In the genomic region with DNA sequence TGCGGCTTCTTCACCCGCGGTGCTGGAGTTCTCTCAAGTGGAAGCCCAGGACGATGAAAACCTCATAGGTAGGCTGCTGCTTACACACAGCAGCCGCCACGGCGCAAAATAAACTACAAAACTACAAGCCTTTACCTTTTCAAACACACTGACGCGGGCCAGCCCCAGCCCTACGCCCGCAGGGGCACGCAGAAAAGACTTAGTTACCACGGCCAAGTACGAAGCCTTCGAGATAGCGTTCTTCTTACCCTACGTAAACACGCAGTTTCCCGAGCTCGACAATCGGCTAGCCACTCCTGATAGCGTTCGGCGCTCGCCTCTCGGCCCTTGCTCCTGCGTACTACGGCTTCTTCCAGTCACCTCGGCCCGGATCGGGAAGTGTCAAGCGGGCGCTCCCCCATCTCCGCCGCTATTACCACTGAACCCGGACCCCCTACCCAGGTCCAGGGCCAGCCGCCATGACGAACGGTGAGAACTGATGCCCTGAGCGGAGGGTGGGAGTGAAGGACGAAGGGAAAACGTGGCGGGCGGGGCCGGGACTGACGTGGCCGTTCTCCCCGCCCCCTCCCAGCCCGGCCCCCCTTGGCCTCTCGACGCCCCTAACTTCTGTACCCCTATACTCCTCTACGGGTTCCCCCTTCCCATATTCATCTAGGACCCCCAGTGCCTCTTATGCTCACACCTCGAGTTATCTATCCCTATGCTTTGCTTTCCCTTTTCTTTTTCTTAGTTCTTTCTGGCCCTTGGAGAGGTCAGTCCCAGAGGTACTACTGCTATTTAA, we compare ENCODE assay signal across 8 cellular contexts. TPM values are rescaled to one million over a fixed set of nuclear protein-coding genes. Genes with fewer than 3 reads are reported as not detected.
DNase-seq lines count a peak whose midpoint lies in the region; ATAC-seq and TF ChIP-seq lines count a peak whose summit lies in the region.

Gene TMEM167B (plus strand): TSS at position 350 of the 781 bp plus-strand sequence. CDS start 109 bp downstream, at position 459.

- peak within 1 kb of the TSS; percentile 98 for H3K27ac ChIP-seq in IMR-90 (ENCODE audit: insufficient read depth, low read length)
- H3K27ac ChIP-seq in OCI-LY7 (ENCODE audit: low read depth, low read length, poor library complexity, severe bottlenecking): peak within 1 kb of the TSS; percentile 78

- TF ChIP-seq RAD21 in IMR-90 (IDR thresholded peaks at IDR 0.05; ENCODE audit: low read length): no peak

- TF ChIP-seq CTCF in IMR-90 (conservative IDR thresholded peaks at IDR 0.05; ENCODE audit: low read depth, low read length) (no peak), OCI-LY7 (conservative IDR thresholded peaks at IDR 0.05; ENCODE audit: low read length) (no peak)

- no peaks in the 10 kb centered on the region for H4K20me1 ChIP-seq in IMR-90 (ENCODE audit: insufficient read depth, low read length)
- no peaks in the 10 kb centered on the region for H4K20me1 ChIP-seq in OCI-LY7 (ENCODE audit: insufficient read depth, low read length)

- H3K9me2 ChIP-seq in OCI-LY7 (ENCODE audit: insufficient read depth, low read length): no peaks in the 10 kb centered on the region

- H4K5ac ChIP-seq in IMR-90 (ENCODE audit: low read depth, low read length): peak within 1 kb of the TSS; percentile 95

- H3K56ac ChIP-seq in IMR-90 (ENCODE audit: extremely low read depth, insufficient read depth, low read length): peak within 1 kb of the TSS; percentile 94

- peak within 1 kb of the TSS; percentile 87 for H3K4me3 ChIP-seq in IMR-90 (ENCODE audit: insufficient read depth, low read depth, low read length)
- peak within 1 kb of the TSS; percentile 90 for H3K4me3 ChIP-seq in OCI-LY7 (ENCODE audit: low read depth, low read length, poor library complexity, severe bottlenecking)
- peak within 1 kb of the TSS; percentile 72 for H3K4me3 ChIP-seq in mononuclear cell (ENCODE audit: low read length)

- POLR2A ChIA-PET in IMR-90 (lab: Charles Lee; ENCODE audit: unreplicated experiment) (interaction anchor here (1.2 kb wide), 1 partner anchor 15 kb away, joined by 3 read pairs; the partner anchor contains the start of gene TAF13), OCI-LY7 (lab: Charles Lee) (interaction anchor here (0.5 to 2.8 kb wide), 11 partner anchors 9 to 1242 kb away, joined by 3 to 34 read pairs (median 4); partner anchors contain the start of genes ATXN7L2 and WDR47)

- TF ChIP-seq POLR2A in IMR-90 (IDR thresholded peaks at IDR 0.05; ENCODE audit: low read depth, low read length): peak; percentile 89

- intact Hi-C loops in IMR-90 (cut with micrococcal nuclease): no loop called here
- intact Hi-C loops in OCI-LY7 (cut with micrococcal nuclease; ENCODE audit: unreplicated experiment): loop anchor here (1.0 to 2.0 kb wide), 2 partner anchors 10 to 48 kb away; partner anchors contain the start of gene WDR47

- peak within 1 kb of the TSS; percentile 90 for H2AK5ac ChIP-seq in IMR-90 (ENCODE audit: low read depth, low read length)

- in situ Hi-C loops in IMR-90 (cut with MboI; ENCODE audit: low sequenced_read_pairs): no loop called here

- peak within 1 kb of the TSS; percentile 96 for H2BK5ac ChIP-seq in IMR-90 (ENCODE audit: low read depth, low read length, poor library complexity, severe bottlenecking)

- no peaks in the 10 kb centered on the region for H3K9me3 ChIP-seq in IMR-90 (ENCODE audit: control insufficient read depth, insufficient read depth, low read length)
- no peaks in the 10 kb centered on the region for H3K9me3 ChIP-seq in OCI-LY7 (ENCODE audit: low read length)
- no peaks in the 10 kb centered on the region for H3K9me3 ChIP-seq in mononuclear cell (ENCODE audit: low read depth, low read length)

- peak; percentile 93 for ATAC-seq in GM21528 (IDR thresholded peaks at IDR 0.05; ENCODE audit: low FRiP score, unreplicated experiment)
- ATAC-seq in IMR-90 (ENCODE audit: low read depth): peak; percentile 92

- H3K14ac ChIP-seq in IMR-90 (replicated peaks; ENCODE audit: low read depth, low read length): peak within 1 kb of the TSS; percentile 94

- H3K36me3 ChIP-seq in IMR-90 (ENCODE audit: control insufficient read depth, insufficient read depth, low read length) (peaks cover 3% of the 10 kb centered on the region; the same call in 1 of the 2 replicates), OCI-LY7 (ENCODE audit: insufficient read depth, low read length) (peaks cover 27% of the 10 kb centered on the region)

- H2BK120ac ChIP-seq in IMR-90 (ENCODE audit: low read depth, low read length): peak within 1 kb of the TSS; percentile 87

- peak within 1 kb of the TSS; percentile 75 for H3K23ac ChIP-seq in IMR-90 (ENCODE audit: low read depth, low read length)

- 0 out of 2 replicates have a peak within 1 kb of the TSS, but pooled peaks have one; percentile 15 for H2BK20ac ChIP-seq in IMR-90 (ENCODE audit: low read depth, low read length)

- peak; percentile 97 for DNase-seq in DMS 273 (lab: John Stamatoyannopoulos, UW; ENCODE audit: unreplicated experiment)
- DNase-seq in IMR-90: peak; percentile 97
- DNase-seq in OCI-LY7 (ENCODE audit: low spot score): peak; percentile 94
- peak; percentile 77 for DNase-seq in activated T-cell treated with anti-CD3 and anti-CD28 coated beads for 1 hour (ENCODE audit: low read depth)
- peak; percentile 62 for DNase-seq in epidermal melanocyte (ENCODE audit: insufficient read length, low spot score)
- peak; percentile 73 to 81 for DNase-seq in stimulated activated CD8-positive, alpha-beta memory T cell treated with anti-CD3 and anti-CD28 coated beads, Interleukin-2, amount 100 ng/mL, for 48 hours (ENCODE audit: low read depth in 2 of 2)

- peak within 1 kb of the TSS; percentile 93 for H4K91ac ChIP-seq in IMR-90 (ENCODE audit: insufficient read depth, low read depth, low read length)

- H3K4me1 ChIP-seq in IMR-90 (ENCODE audit: control insufficient read depth, insufficient read depth, low read length): peaks cover 8% of the 10 kb centered on the region; the same call in 1 of the 2 replicates
- peaks cover 19% of the 10 kb centered on the region for H3K4me1 ChIP-seq in OCI-LY7 (ENCODE audit: insufficient read depth, low read length, poor library complexity, severe bottlenecking)
- peaks cover 36% of the 10 kb centered on the region for H3K4me1 ChIP-seq in mononuclear cell (ENCODE audit: insufficient read depth, low read length)

- CTCF ChIA-PET in IMR-90 (lab: Yijun Ruan, JAX) (interaction anchor here (1.7 kb wide), 2 partner anchors 10 to 22 kb away, joined by 4 to 6 read pairs; a partner anchor contains a TSS), OCI-LY7 (lab: Charles Lee; ENCODE audit: unreplicated experiment) (no interaction called here)

- TSS peak; percentile 52 for BruUV-seq in IMR-90 (replicated peaks; lab: Mats Ljungman, UMichigan)
- BruUV-seq in OCI-LY7 (replicated peaks; lab: Mats Ljungman, UMichigan): no TSS peak

- H3K27me3 ChIP-seq in IMR-90 (ENCODE audit: control insufficient read depth, insufficient read depth, low read length) (no peaks in the 10 kb centered on the region), mononuclear cell (ENCODE audit: insufficient read depth, low read length) (no peaks in the 10 kb centered on the region)

- no peaks in the 10 kb centered on the region for H3K9me1 ChIP-seq in IMR-90 (ENCODE audit: insufficient read depth, low read length)

- peak within 1 kb of the TSS; percentile 47 to 90 for H4K8ac ChIP-seq in IMR-90 (ENCODE audit: low read depth in 2 of 2, low read length in 2 of 2)

- H3K18ac ChIP-seq in IMR-90 (ENCODE audit: low read depth, low read length): peak within 1 kb of the TSS; percentile 95

- peak within 1 kb of the TSS; percentile 96 for H3K4ac ChIP-seq in IMR-90 (ENCODE audit: low read depth, low read length)

- H3K79me2 ChIP-seq in OCI-LY7 (ENCODE audit: insufficient read depth, low read depth, low read length): peaks cover 26% of the 10 kb centered on the region; the same call in 1 of the 2 replicates

- H2AFZ ChIP-seq in IMR-90 (replicated peaks; ENCODE audit: low read length, poor library complexity) (peak within 1 kb of the TSS; percentile 97), OCI-LY7 (ENCODE audit: low read length) (peak within 1 kb of the TSS; percentile 85)

- H3K4me2 ChIP-seq in IMR-90 (ENCODE audit: low read depth, low read length) (peak within 1 kb of the TSS; percentile 95), OCI-LY7 (ENCODE audit: low read length) (peak within 1 kb of the TSS; percentile 77)

- WGBS in IMR-90 (ENCODE audit: extremely low coverage in 2 of 2, insufficient read length in 1 of 2), 2 experiments: 0% methylated on average over 18 of the region's 53 CpGs; no CpG with 5 or more reads in 1 of the 2 experiments

- dilution Hi-C loops in IMR-90 (cut with HindIII; ENCODE audit: low sequenced_read_pairs, unreplicated experiment): no loop called here

- H3K9ac ChIP-seq in IMR-90 (ENCODE audit: low read depth, low read length): peak within 1 kb of the TSS; percentile 94

- peak within 1 kb of the TSS; percentile 73; the same call in 2 of the 3 replicates for H2BK15ac ChIP-seq in IMR-90 (ENCODE audit: low read depth, low read length)

- peaks cover 20 to 45% of the 10 kb centered on the region in 2 experiments for H3K79me1 ChIP-seq in IMR-90 (ENCODE audit: low read depth in 1 of 2, low read length in 2 of 2)

- H2AK9ac ChIP-seq in IMR-90 (replicated peaks; ENCODE audit: low read depth, low read length, poor library complexity): peak within 1 kb of the TSS; percentile 90

TF ChIP-seq in IMR-90, 13 proteins besides CTCF, POLR2A, EP300 and RAD21 (continues in another document):
- TF ChIP-seq SMC3 (IDR thresholded peaks at IDR 0.05; ENCODE audit: low read depth, low read length): no peak
- TF ChIP-seq MAZ (IDR thresholded peaks at IDR 0.05; ENCODE audit: borderline replicate concordance, low read depth, low read length): peak; percentile 45; the same call in 1 of the 2 replicates
- TF ChIP-seq NFE2L2 (IDR thresholded peaks at IDR 0.05; ENCODE audit: low read depth, low read length): no peak
- peak; percentile 45; the same call in 1 of the 2 replicates for TF ChIP-seq BHLHE40 (IDR thresholded peaks at IDR 0.05; ENCODE audit: low read depth, low read length)
- no peak for TF ChIP-seq ELK1 (IDR thresholded peaks at IDR 0.05; ENCODE audit: borderline replicate concordance, low read depth, low read length)
- no peak for TF ChIP-seq RFX5 (IDR thresholded peaks at IDR 0.05; ENCODE audit: low read depth, low read length)

RNA-seq across cellular contexts. Expression of gene TMEM167B, which starts in this region (rescaled TPM):
- total RNA-seq in IMR-90 (2012; rRNA removed) (27.5 and 32.1 TPM in 2 replicates), OCI-LY7 (2022) (21.0 and 21.2 TPM in 2 replicates), mononuclear cell (65.1 TPM)
- polyA plus RNA-seq in IMR-90 (2012; rRNA removed): 19.2 and 21.6 TPM in 2 replicates
- 5.6 and 6.3 TPM in 2 replicates for polyA plus RNA-seq in IMR-90 (2012; cell fraction: cytosol; rRNA removed)
- polyA plus RNA-seq in IMR-90 (2012; cell fraction: nucleus; rRNA removed; ENCODE audit: low replicate concordance): 1.5 and 11.9 TPM in 2 replicates
- 12.3 and 14.9 TPM in 2 replicates for total RNA-seq in OCI-LY7 (2014; rRNA removed; shearing (Covaris generic))

Comparison
In these comparisons a context has a peak if more than half of its experiments do, and no peak if none do; other contexts are left out.
1. Peak in every context shown above with its lines: DNase-seq, ATAC-seq, H3K4me3 ChIP-seq and H3K27ac ChIP-seq.